17 cellular contexts compared by ENCODE assay signal in genomic region chr16:17329412-17329811, GRCh38.
A peak's percentile ranks its signal among the peaks of the same experiment; 100 is the strongest.
DNase-seq lines count a peak whose midpoint lies in the region; ATAC-seq and TF ChIP-seq lines count a peak whose summit lies in the region.
"Had no signal": no experiment of that assay in that cellular context is flagged by ENCODE, and none has a peak within 500 bp of the region (broad histone marks: within the 10 kb centered on the region; RNA-seq: fewer than 3 reads in every experiment).

No MANE protein-coding gene starts in this region.

- peak overlapping the region in 1 of 2 donors; percentile 61 for H3K9ac ChIP-seq in mucosa of rectum (ENCODE audit: low read depth in 1 of 2, low read length in 2 of 2)
- H3K9ac ChIP-seq in subcutaneous abdominal adipose tissue (ENCODE audit: low read length in 5 of 5) = peak overlapping the region in 1 of 5 donors; percentile 59

- H3K36me3 ChIP-seq in mucosa of rectum (ENCODE audit: control insufficient read depth in 2 of 2, insufficient read depth in 2 of 2, low read length in 2 of 2) = no peaks in the 10 kb centered on the region
- no peaks in the 10 kb centered on the region for H3K36me3 ChIP-seq in subcutaneous abdominal adipose tissue (ENCODE audit: control insufficient read depth in 5 of 5, insufficient read depth in 5 of 5, low read length in 5 of 5)

- ATAC-seq in HG02678 (IDR thresholded peaks at IDR 0.05; ENCODE audit: unreplicated experiment) = no peak
- no peak for ATAC-seq in GM18519 (IDR thresholded peaks at IDR 0.05; ENCODE audit: low FRiP score, unreplicated experiment)
- ATAC-seq: activated T-helper 17 cell treated with anti-CD3 and anti-CD28 coated beads, Interleukin-2, amount 50 U/mL, for 72 hours; K562; left lobe of liver had no signal

- H3K9me3 ChIP-seq in mucosa of rectum (ENCODE audit: control insufficient read depth in 2 of 2, low read length in 2 of 2) (no peaks in the 10 kb centered on the region), subcutaneous abdominal adipose tissue (ENCODE audit: control insufficient read depth in 5 of 5, low read length in 5 of 5) (no peaks in the 10 kb centered on the region)

- DNase-seq in DMS153 (lab: John Stamatoyannopoulos, UW) = peak; percentile 41
- no peak for DNase-seq in coronary artery (ENCODE audit: low spot score)
- DNase-seq in HUDEP-2 (lab: John Stamatoyannopoulos, UW; ENCODE audit: unreplicated experiment in 76 of 76) = no peak
- no peak for DNase-seq in SIG-M5 treated with dmso at 0.1 percent for 504 hours (lab: John Stamatoyannopoulos, UW; ENCODE audit: unreplicated experiment)
- DNase-seq: activated CD4-positive, alpha-beta T cell treated with anti-CD3 and anti-CD28 coated beads, Interleukin-2, amount 10 ng/mL, durations not matched to agents 24 days and 14 days; CD4-positive, alpha-beta T cell; DMS79; NCI-H187 treated with DMSO at 0.1 percent for 48 hours; stimulated activated CD4-positive, alpha-beta T cell treated with anti-CD3 and anti-CD28 coated beads, Interleukin-4, amount 100 ng/mL, for 24 hours had no signal

- H3K27ac ChIP-seq in coronary artery (peak overlapping the region; percentile 25 to 74), mucosa of rectum (ENCODE audit: low read depth in 2 of 2, low read length in 2 of 2) (peak overlapping the region; percentile 69 to 85), subcutaneous abdominal adipose tissue (ENCODE audit: low read depth, low read length) (peak overlapping the region; percentile 34)

- TF ChIP-seq CTCF in coronary artery (IDR thresholded peaks at IDR 0.05) = no peak

- H3K27me3 ChIP-seq in mucosa of rectum (ENCODE audit: control insufficient read depth in 2 of 2, insufficient read depth in 2 of 2, low read length in 2 of 2) (no peaks in the 10 kb centered on the region), subcutaneous abdominal adipose tissue (ENCODE audit: control insufficient read depth in 5 of 5, insufficient read depth in 4 of 5, low read length in 5 of 5) (no peaks in the 10 kb centered on the region)
- H3K27me3 ChIP-seq: dorsolateral prefrontal cortex had no signal

- H3K4me1 ChIP-seq in mucosa of rectum (ENCODE audit: control insufficient read depth in 2 of 2, insufficient read depth in 2 of 2, low read length in 2 of 2) (peaks cover 9 to 18% of the 10 kb centered on the region in 2 donors), subcutaneous abdominal adipose tissue (ENCODE audit: control insufficient read depth in 5 of 5, insufficient read depth in 5 of 5, low read length in 5 of 5) (peaks cover 7 to 33% (median 20%) of the 10 kb centered on the region in 5 donors)

- H3K4me3 ChIP-seq in coronary artery = no peak overlapping the region
- H3K4me3 ChIP-seq in mucosa of rectum (ENCODE audit: low read length in 2 of 2) = peak overlapping the region; percentile 8 to 18
- no peak overlapping the region for H3K4me3 ChIP-seq in subcutaneous abdominal adipose tissue (ENCODE audit: low read depth in 1 of 5, low read length in 5 of 5)
- H3K4me3 ChIP-seq: K562 had no signal

Comparison
In these comparisons a context has a peak if more than half of its experiments do, and no peak if none do; other contexts are left out.
1. H3K4me3 ChIP-seq: peak in mucosa of rectum (2 of 2); none in coronary artery (single experiment) and subcutaneous abdominal adipose tissue (0 of 5).
2. Peak in every context shown above with its lines, with median percentiles within 50 percentile points of each other: H3K27ac ChIP-seq.